In the genomic region with DNA sequence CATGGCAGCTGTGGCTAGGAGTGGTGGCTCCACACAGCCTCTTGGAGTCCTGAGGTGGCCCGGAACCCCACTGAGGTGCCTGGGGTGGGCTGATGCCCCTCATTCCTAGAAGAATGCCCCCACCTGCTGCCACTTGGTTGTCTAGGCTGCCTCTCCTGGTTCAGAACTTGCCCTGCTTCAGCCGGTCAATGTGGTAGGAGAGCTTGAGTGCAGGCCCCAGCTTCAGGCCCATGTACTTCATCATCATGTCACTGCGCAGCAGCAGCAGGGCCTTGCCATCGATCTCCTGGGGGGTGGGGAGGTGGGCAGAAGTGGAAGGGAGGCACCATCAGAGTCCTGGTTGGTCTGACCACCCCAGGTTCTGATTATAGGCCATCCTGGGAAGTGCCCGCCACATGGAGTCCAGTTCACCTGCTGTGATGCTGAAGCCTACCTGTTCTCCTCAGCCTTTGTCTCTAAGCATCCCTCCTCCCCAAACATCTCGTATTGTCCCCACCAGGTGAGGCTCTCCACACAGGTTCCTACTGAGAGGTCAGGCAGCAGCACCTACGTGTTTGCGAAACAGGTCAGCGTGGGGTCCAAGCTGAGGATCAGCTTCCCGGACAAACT, we compare ENCODE assay signal across 21 cellular contexts. TPM values are rescaled to one million over a fixed set of nuclear protein-coding genes. Genes with fewer than 3 reads are reported as not detected.
DNase-seq lines count a peak whose midpoint lies in the region; ATAC-seq, FAIRE-seq and TF ChIP-seq lines count a peak whose summit lies in the region.
"Had no signal": no experiment of that assay in that cellular context is flagged by ENCODE, and none has a peak within 500 bp of the region (broad histone marks: within the 10 kb centered on the region; RNA-seq: fewer than 3 reads in every experiment).

No MANE protein-coding gene starts in this region.

- H3K27me3 Mint-ChIP-seq in chondrocyte (ENCODE audit: low read depth), result no peaks in the 10 kb centered on the region
- H3K27me3 Mint-ChIP-seq in nephron progenitor cell (ENCODE audit: low read depth, poor library complexity), result no peaks in the 10 kb centered on the region
- H3K27me3 Mint-ChIP-seq: CD4-positive, alpha-beta memory T cell had no signal

- H3K36me3 ChIP-seq in BLaER1 (peaks cover 100% of the 10 kb centered on the region), esophagus muscularis mucosa (peaks cover 23 to 90% (median 69%) of the 10 kb centered on the region in 4 donors), gastroesophageal sphincter (peaks cover 0 to 93% of the 10 kb centered on the region in 2 donors)

- peaks cover 5% of the 10 kb centered on the region for H3K4me1 Mint-ChIP-seq in chondrocyte (ENCODE audit: low read depth)
- peaks cover 11% of the 10 kb centered on the region for H3K4me1 Mint-ChIP-seq in nephron progenitor cell
- H3K4me1 Mint-ChIP-seq: CD14-positive monocyte had no signal

- H3K27me3 ChIP-seq in BLaER1 (no peaks in the 10 kb centered on the region), esophagus muscularis mucosa (no peaks in the 10 kb centered on the region), gastroesophageal sphincter (no peaks in the 10 kb centered on the region)

- TF ChIP-seq RAD21 in A549 (conservative IDR thresholded peaks at IDR 0.05 in 1 of 2, IDR thresholded peaks at IDR 0.05 in 1 of 2), result no peak

- no peaks in the 10 kb centered on the region for H3K9me3 ChIP-seq in A549
- H3K9me3 ChIP-seq in BLaER1, result no peaks in the 10 kb centered on the region
- no peaks in the 10 kb centered on the region for H3K9me3 ChIP-seq in esophagus muscularis mucosa
- no peaks in the 10 kb centered on the region for H3K9me3 ChIP-seq in gastroesophageal sphincter

- FAIRE-seq in A549 (lab: Jason Lieb, UNC), result no peak
- FAIRE-seq: A204.1, GM12892 had no signal

- no peak overlapping the region for H3K4me3 ChIP-seq in A549
- H3K4me3 ChIP-seq in BLaER1, result no peak overlapping the region
- no peak overlapping the region for H3K4me3 ChIP-seq in esophagus muscularis mucosa
- no peak overlapping the region for H3K4me3 ChIP-seq in gastroesophageal sphincter
- H3K4me3 ChIP-seq: GM23338 had no signal

- TF ChIP-seq POLR2A in A549 (IDR thresholded peaks at IDR 0.05; ENCODE audit: low read length), result no peak
- TF ChIP-seq POLR2A in esophagus muscularis mucosa (IDR thresholded peaks at IDR 0.05; ENCODE audit: low read depth), result no peak
- no peak for TF ChIP-seq POLR2A in gastroesophageal sphincter (IDR thresholded peaks at IDR 0.05)

- H4K20me1 ChIP-seq in BLaER1, result no peaks in the 10 kb centered on the region

- ATAC-seq in A549, result peak; percentile 0; a peak in 3 of 6 replicates
- no peak for ATAC-seq in GM18498 (IDR thresholded peaks at IDR 0.05; ENCODE audit: unreplicated experiment)
- ATAC-seq in HG03460 (IDR thresholded peaks at IDR 0.05; ENCODE audit: unreplicated experiment), result no peak
- ATAC-seq in gastroesophageal sphincter, result no peak
- ATAC-seq: GM23338, HCT116 had no signal

- H3K4me2 ChIP-seq in A549, result no peak overlapping the region
- H3K4me2 ChIP-seq in BLaER1, result no peak overlapping the region
- H3K4me2 ChIP-seq: GM23338 had no signal

- H3K9me3 Mint-ChIP-seq in chondrocyte (ENCODE audit: low read depth) (no peaks in the 10 kb centered on the region), nephron progenitor cell (no peaks in the 10 kb centered on the region)
- H3K9me3 Mint-ChIP-seq: CD4-positive, alpha-beta memory T cell; GM23338; HFFc6 had no signal

- TF ChIP-seq EP300 in A549 (IDR thresholded peaks at IDR 0.05), result no peak
- no peak for TF ChIP-seq EP300 in esophagus muscularis mucosa (IDR thresholded peaks at IDR 0.05)
- no peak for TF ChIP-seq EP300 in gastroesophageal sphincter (IDR thresholded peaks at IDR 0.05)

- WGBS in A549 (ENCODE audit: missing lambda C conversion rate), result 98% methylated on average over 5 of the region's 10 CpGs
- 97% methylated on average over 6 of the region's 10 CpGs for WGBS in esophagus muscularis mucosa
- no CpG with 5 or more reads among the region's 10 CpGs for WGBS in gastroesophageal sphincter (ENCODE audit: low coverage in 1 of 2), 2 donors

- no peak overlapping the region for H3K4me3 Mint-ChIP-seq in chondrocyte (ENCODE audit: unreplicated experiment)
- no peak overlapping the region for H3K4me3 Mint-ChIP-seq in nephron progenitor cell
- H3K4me3 Mint-ChIP-seq: CD14-positive monocyte; CD4-positive, alpha-beta memory T cell; GM23338; HFFc6 had no signal

- POLR2A ChIA-PET in A549 (lab: Yijun Ruan, JAX), result no interaction called here

- no peak for DNase-seq in A549 (ENCODE audit: low read depth in 1 of 2, low spot score in 1 of 2)
- no peak for DNase-seq in chondrocyte (ENCODE audit: low spot score)
- no peak for DNase-seq in nephron progenitor cell
- no peak for DNase-seq in esophagus muscularis mucosa (ENCODE audit: extremely low spot score)
- DNase-seq: AML-193; CD4-positive, alpha-beta memory T cell; DMS153; DMS79; GDM1; H7; HFFc6 had no signal

- H3K27ac ChIP-seq in A549, result peak overlapping the region in 1 of 2 experiments; percentile 36; a peak in 1 of 6 replicates
- peak overlapping the region; percentile 18; the same call in 1 of the 2 replicates for H3K27ac ChIP-seq in BLaER1
- no peak overlapping the region for H3K27ac ChIP-seq in esophagus muscularis mucosa (replicated peaks in 1 of 4)
- no peak overlapping the region for H3K27ac ChIP-seq in gastroesophageal sphincter

- intact Hi-C loops in esophagus muscularis mucosa (cut with DNase I), result no loop called here

- H3K4me1 ChIP-seq in A549 (no peaks in the 10 kb centered on the region), BLaER1 (peaks cover 12% of the 10 kb centered on the region), esophagus muscularis mucosa (no peaks in the 10 kb centered on the region), gastroesophageal sphincter (no peaks in the 10 kb centered on the region)

- H3K27ac Mint-ChIP-seq in chondrocyte (ENCODE audit: unreplicated experiment) (peak overlapping the region; percentile 36), nephron progenitor cell (peak overlapping the region; percentile 59)
- H3K27ac Mint-ChIP-seq: GM23338, HFFc6 had no signal

- TF ChIP-seq CTCF in A549 (IDR thresholded peaks at IDR 0.05) (no peak), chondrocyte (IDR thresholded peaks at IDR 0.05) (no peak), nephron progenitor cell (IDR thresholded peaks at IDR 0.05) (no peak), esophagus muscularis mucosa (IDR thresholded peaks at IDR 0.05) (no peak), gastroesophageal sphincter (IDR thresholded peaks at IDR 0.05) (no peak)

- H3K9ac ChIP-seq in BLaER1, result no peak overlapping the region

- CTCF ChIA-PET in A549 (lab: Yijun Ruan, JAX), result no interaction called here

- H3K36me3 Mint-ChIP-seq in chondrocyte (ENCODE audit: low read depth), result peaks cover 23% of the 10 kb centered on the region
- peaks cover 60% of the 10 kb centered on the region for H3K36me3 Mint-ChIP-seq in nephron progenitor cell (ENCODE audit: low read depth)

TF ChIP-seq in A549, 52 proteins besides CTCF, POLR2A, EP300 and RAD21:
- TF ChIP-seq, protein P1, sequence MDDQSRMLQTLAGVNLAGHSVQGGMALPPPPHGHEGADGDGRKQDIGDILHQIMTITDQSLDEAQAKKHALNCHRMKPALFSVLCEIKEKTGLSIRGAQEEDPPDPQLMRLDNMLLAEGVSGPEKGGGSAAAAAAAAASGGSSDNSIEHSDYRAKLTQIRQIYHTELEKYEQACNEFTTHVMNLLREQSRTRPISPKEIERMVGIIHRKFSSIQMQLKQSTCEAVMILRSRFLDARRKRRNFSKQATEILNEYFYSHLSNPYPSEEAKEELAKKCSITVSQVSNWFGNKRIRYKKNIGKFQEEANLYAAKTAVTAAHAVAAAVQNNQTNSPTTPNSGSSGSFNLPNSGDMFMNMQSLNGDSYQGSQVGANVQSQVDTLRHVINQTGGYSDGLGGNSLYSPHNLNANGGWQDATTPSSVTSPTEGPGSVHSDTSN (IDR thresholded peaks at IDR 0.05), result peak; percentile 13
- TF ChIP-seq FOSB (CRISPR knock-in tag; IDR thresholded peaks at IDR 0.05) (0 out of 2 replicates have a peak, but pooled peaks have one; percentile 5), GATA3 (IDR thresholded peaks at IDR 0.05; ENCODE audit: borderline replicate concordance) (no peak), POLR2AphosphoS2 (conservative IDR thresholded peaks at IDR 0.05; ENCODE audit: low read length) (peak; percentile 94), CHD2 (IDR thresholded peaks at IDR 0.05; ENCODE audit: low read length, partially characterized antibody) (peak; percentile 2), FOXS1 (CRISPR knock-in tag; IDR thresholded peaks at IDR 0.05) (no peak)
- TF ChIP-seq, protein P2, sequence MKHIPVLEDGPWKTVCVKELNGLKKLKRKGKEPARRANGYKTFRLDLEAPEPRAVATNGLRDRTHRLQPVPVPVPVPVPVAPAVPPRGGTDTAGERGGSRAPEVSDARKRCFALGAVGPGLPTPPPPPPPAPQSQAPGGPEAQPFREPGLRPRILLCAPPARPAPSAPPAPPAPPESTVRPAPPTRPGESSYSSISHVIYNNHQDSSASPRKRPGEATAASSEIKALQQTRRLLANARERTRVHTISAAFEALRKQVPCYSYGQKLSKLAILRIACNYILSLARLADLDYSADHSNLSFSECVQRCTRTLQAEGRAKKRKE (CRISPR knock-in tag; IDR thresholded peaks at IDR 0.05; ENCODE audit: low read depth), result no peak

RNA-seq across cellular contexts. Expression of a gene that starts 6.6 kb away (rescaled TPM):
- polyA plus RNA-seq in A549 (2011; rRNA removed), result 0.01 and 0.07 TPM in 2 replicates
- 0.03 and 0.05 TPM in 2 replicates for polyA plus RNA-seq in A549 (2012; cell fraction: cytosol; rRNA removed)
- polyA plus RNA-seq in A549 (2012; cell fraction: nucleus; rRNA removed), result 0.28 and 0.30 TPM in 2 replicates
- polyA plus RNA-seq in A549 (2017; fragmentation: RNase III; extraction: RNeasy Plus Mini Kit Qiagen cat#74134 plus additional on column Dnase treatment), result 0.03 to 0.05 TPM (median 0.04 TPM) in 3 replicates
- 0.08 and 0.34 TPM in 2 replicates for polyA minus RNA-seq in A549 (2011; rRNA and poly(A)+ RNA removed)
- 0.25 to 0.48 TPM in 2 of 3 replicates, not detected in the other for total RNA-seq in chondrocyte
- under 1 TPM; 0.17 to 0.52 (median 0.47) TPM for total RNA-seq in esophagus muscularis mucosa
- total RNA-seq in gastroesophageal sphincter, result under 1 TPM; 0.35 to 0.81 (median 0.41) TPM
- total RNA-seq: Daoy, H7 had no signal

RNA-seq across cellular contexts. Expression of a gene that starts 48.6 kb away (rescaled TPM):
- 145 and 181 TPM in 2 replicates for polyA plus RNA-seq in A549 (2011; rRNA removed)
- 75.4 and 77.9 TPM in 2 replicates for polyA plus RNA-seq in A549 (2012; cell fraction: cytosol; rRNA removed)
- 113 and 172 TPM in 2 replicates for polyA plus RNA-seq in A549 (2012; cell fraction: nucleus; rRNA removed)
- polyA plus RNA-seq in A549 (2017; fragmentation: RNase III; extraction: RNeasy Plus Mini Kit Qiagen cat#74134 plus additional on column Dnase treatment), result 159 to 169 TPM (median 159 TPM) in 3 replicates
- polyA minus RNA-seq in A549 (2011; rRNA and poly(A)+ RNA removed), result 206 and 264 TPM in 2 replicates
- 40.2 to 84.5 TPM (median 79.4 TPM) in 3 replicates for total RNA-seq in chondrocyte
- 10 to 100 TPM; 26.6 to 38.6 (median 32.7) TPM for total RNA-seq in esophagus muscularis mucosa
- total RNA-seq in gastroesophageal sphincter, result 10 to 100 TPM; 19.6 to 47.4 (median 36.5) TPM

Comparison
In these comparisons a context has a peak if more than half of its experiments do, and no peak if none do; other contexts are left out.
1. ATAC-seq: peak in A549 (2 of 2); none in GM18498 (single experiment), HG03460 (single experiment) and gastroesophageal sphincter (single experiment).